20 cellular contexts compared by ENCODE assay signal in genomic region chr2:20567926-20568179, GRCh38.
A peak's percentile ranks its signal among the peaks of the same experiment; 100 is the strongest.
DNase-seq lines count a peak whose midpoint lies in the region; ATAC-seq and TF ChIP-seq lines count a peak whose summit lies in the region.
"Had no signal": no experiment of that assay in that cellular context is flagged by ENCODE, and none has a peak within 500 bp of the region (broad histone marks: within the 10 kb centered on the region; RNA-seq: fewer than 3 reads in every experiment).

No MANE protein-coding gene starts in this region.

- H3K9me3 ChIP-seq in CD4-positive, CD25-positive, alpha-beta regulatory T cell (ENCODE audit: control insufficient read depth in 2 of 2, low read length in 2 of 2): no peaks in the 10 kb centered on the region
- H3K9me3 ChIP-seq in esophagus squamous epithelium: no peaks in the 10 kb centered on the region
- H3K9me3 ChIP-seq in PC-3 (ENCODE audit: low read length): no peaks in the 10 kb centered on the region
- no peaks in the 10 kb centered on the region for H3K9me3 ChIP-seq in A673 (ENCODE audit: low read depth, low read length, poor library complexity, severe bottlenecking)
- H3K9me3 ChIP-seq: spleen, suprapubic skin had no signal

- no peak for DNase-seq in CD4-positive, CD25-positive, alpha-beta regulatory T cell
- DNase-seq in RWPE1 (ENCODE audit: low spot score) (no peak), esophagus squamous epithelium (lab: John Stamatoyannopoulos, UW) (no peak), progenitor cell of endocrine pancreas (ENCODE audit: low spot score, unreplicated experiment) (no peak), PC-3 (no peak), A673 (ENCODE audit: low spot score) (no peak), DMS79 (lab: John Stamatoyannopoulos, UW) (no peak)
- DNase-seq: activated CD4-positive, alpha-beta T cell treated with anti-CD3 and anti-CD28 coated beads for 4 hours; activated CD8-positive, alpha-beta memory T cell treated with anti-CD3 and anti-CD28 coated beads, Interleukin-2, amount 50 U/mL, for 4 hours; activated effector memory CD4-positive, alpha-beta T cell treated with Interleukin-2 at 50 U/mL for 16 hours; CD8-positive, alpha-beta T cell; DMS79 treated with DMSO at 0.1 percent for 48 hours; glutamatergic neuron; NCI-H1048; NCI-H2081; NK-92 treated with Interleukin-12 subunit alpha and Interleukin-12 subunit beta, amount 100 ng/mL, for 24 hours; spleen; stimulated activated CD4-positive, alpha-beta T cell treated with anti-CD3 and anti-CD28 coated beads, Interleukin-4, amount 100 ng/mL, for 4 hours had no signal

- no peak overlapping the region for H3K4me3 ChIP-seq in CD4-positive, CD25-positive, alpha-beta regulatory T cell (ENCODE audit: low read depth, low read length)
- H3K4me3 ChIP-seq in esophagus squamous epithelium (no peak overlapping the region), PC-3 (ENCODE audit: low read length) (no peak overlapping the region), A673 (ENCODE audit: low read depth, low read length, poor library complexity, severe bottlenecking) (no peak overlapping the region)
- H3K4me3 ChIP-seq: spleen, suprapubic skin had no signal

- ATAC-seq in CD4-positive, CD25-positive, alpha-beta regulatory T cell (ENCODE audit: low read depth in 2 of 2): no peak
- ATAC-seq in PC-3: no peak
- no peak for ATAC-seq in GM21825 (IDR thresholded peaks at IDR 0.05; ENCODE audit: unreplicated experiment)
- ATAC-seq: CD8-positive, alpha-beta T cell had no signal

- TF ChIP-seq CTCF in RWPE1 (conservative IDR thresholded peaks at IDR 0.05; ENCODE audit: low read depth) (no peak), esophagus squamous epithelium (IDR thresholded peaks at IDR 0.05) (no peak), progenitor cell of endocrine pancreas (IDR thresholded peaks at IDR 0.05; ENCODE audit: unreplicated experiment) (no peak), PC-3 (conservative IDR thresholded peaks at IDR 0.05; ENCODE audit: low read depth, low read length) (no peak), A673 (conservative IDR thresholded peaks at IDR 0.05; ENCODE audit: low read depth, low read length) (no peak)

- POLR2A ChIA-PET in RWPE1 (lab: Yijun Ruan, JAX; ENCODE audit: low non-redundant PET) (no interaction called here), PC-3 (lab: Charles Lee; ENCODE audit: unreplicated experiment) (no interaction called here), A673 (lab: Charles Lee; ENCODE audit: low non-redundant PET) (no interaction called here)

- H3K4me1 ChIP-seq in CD4-positive, CD25-positive, alpha-beta regulatory T cell (ENCODE audit: control insufficient read depth, insufficient read depth, low read length, poor library complexity, severe bottlenecking): no peaks in the 10 kb centered on the region
- H3K4me1 ChIP-seq in esophagus squamous epithelium: peaks cover 0 to 79% (median 30%) of the 10 kb centered on the region in 3 donors
- peaks cover 23% of the 10 kb centered on the region for H3K4me1 ChIP-seq in PC-3 (ENCODE audit: insufficient read depth, low read length)
- H3K4me1 ChIP-seq in A673 (ENCODE audit: insufficient read depth, low read length, poor library complexity, severe bottlenecking): peaks cover 6% of the 10 kb centered on the region

- H4K20me1 ChIP-seq in PC-3 (ENCODE audit: low read length): no peaks in the 10 kb centered on the region

- no peak overlapping the region for H3K4me3 Mint-ChIP-seq in CD4-positive, CD25-positive, alpha-beta regulatory T cell
- H3K4me3 Mint-ChIP-seq in progenitor cell of endocrine pancreas (ENCODE audit: low read depth): no peak overlapping the region
- H3K4me3 Mint-ChIP-seq: CD8-positive, alpha-beta T cell had no signal

- intact Hi-C loops in esophagus squamous epithelium (cut with DNase I): no loop called here
- intact Hi-C loops in PC-3 (cut with micrococcal nuclease): no loop called here
- intact Hi-C loops in A673 (cut with micrococcal nuclease; ENCODE audit: unreplicated experiment): no loop called here

- BruUV-seq in PC-3 (replicated peaks; lab: Mats Ljungman, UMichigan) (no TSS peak), A673 (replicated peaks; lab: Mats Ljungman, UMichigan) (no TSS peak)

- no CpG with 5 or more reads among the region's 2 CpGs for WGBS in esophagus squamous epithelium, 2 donors

- no peaks in the 10 kb centered on the region for H3K27me3 Mint-ChIP-seq in CD4-positive, CD25-positive, alpha-beta regulatory T cell
- H3K27me3 Mint-ChIP-seq in progenitor cell of endocrine pancreas: peaks cover 7% of the 10 kb centered on the region

- H3F3A ChIP-seq in PC-3 (ENCODE audit: low read length, unreplicated experiment): no peaks in the 10 kb centered on the region

- no peak overlapping the region for H3K4me2 ChIP-seq in PC-3 (ENCODE audit: low read length)

- H3K36me3 ChIP-seq in CD4-positive, CD25-positive, alpha-beta regulatory T cell (ENCODE audit: control insufficient read depth, insufficient read depth, low read length): no peaks in the 10 kb centered on the region
- no peaks in the 10 kb centered on the region for H3K36me3 ChIP-seq in esophagus squamous epithelium
- no peaks in the 10 kb centered on the region for H3K36me3 ChIP-seq in PC-3 (ENCODE audit: low read depth, low read length)
- no peaks in the 10 kb centered on the region for H3K36me3 ChIP-seq in A673 (ENCODE audit: insufficient read depth, low read length, poor library complexity, severe bottlenecking)
- H3K36me3 ChIP-seq: spleen, suprapubic skin had no signal

- no peaks in the 10 kb centered on the region for H3K27me3 ChIP-seq in CD4-positive, CD25-positive, alpha-beta regulatory T cell (ENCODE audit: control insufficient read depth, insufficient read depth, low read length)
- no peaks in the 10 kb centered on the region for H3K27me3 ChIP-seq in esophagus squamous epithelium
- no peaks in the 10 kb centered on the region for H3K27me3 ChIP-seq in PC-3 (ENCODE audit: low read length)
- no peaks in the 10 kb centered on the region for H3K27me3 ChIP-seq in A673 (replicated peaks; ENCODE audit: insufficient read depth, low read depth, low read length, poor library complexity)
- H3K27me3 ChIP-seq: spleen, suprapubic skin had no signal

- peaks cover 0 to 4% (median 2%) of the 10 kb centered on the region in 4 donors for H3K4me1 Mint-ChIP-seq in CD4-positive, CD25-positive, alpha-beta regulatory T cell
- peaks cover 20% of the 10 kb centered on the region for H3K4me1 Mint-ChIP-seq in progenitor cell of endocrine pancreas (ENCODE audit: low read depth)

- H3K9me2 ChIP-seq in PC-3 (replicated peaks; ENCODE audit: low read length): no peaks in the 10 kb centered on the region

- peak overlapping the region in 2 of 3 donors; percentile 52 to 90 for H3K27ac Mint-ChIP-seq in CD4-positive, CD25-positive, alpha-beta regulatory T cell
- peak overlapping the region; percentile 43 for H3K27ac Mint-ChIP-seq in progenitor cell of endocrine pancreas
- H3K27ac Mint-ChIP-seq: CD8-positive, alpha-beta T cell had no signal

- H3K9ac ChIP-seq in PC-3 (ENCODE audit: low read length): no peak overlapping the region

- no peaks in the 10 kb centered on the region for H3K79me2 ChIP-seq in PC-3 (ENCODE audit: low read length)

- H3K27ac ChIP-seq in CD4-positive, CD25-positive, alpha-beta regulatory T cell (ENCODE audit: insufficient read depth, low read length, poor library complexity, severe bottlenecking): no peak overlapping the region
- H3K27ac ChIP-seq in RWPE1 (peak overlapping the region; percentile 15; the same call in 1 of the 2 replicates), esophagus squamous epithelium (peak overlapping the region in 3 of 4 donors; percentile 45 to 85 (median 74)), PC-3 (ENCODE audit: low read length) (no peak overlapping the region), A673 (ENCODE audit: low read depth, low read length, poor library complexity, severe bottlenecking) (no peak overlapping the region)

- H3K36me3 Mint-ChIP-seq in CD4-positive, CD25-positive, alpha-beta regulatory T cell: no peaks in the 10 kb centered on the region
- H3K36me3 Mint-ChIP-seq in progenitor cell of endocrine pancreas (ENCODE audit: insufficient read depth): no peaks in the 10 kb centered on the region
- H3K36me3 Mint-ChIP-seq: CD8-positive, alpha-beta T cell had no signal

- no peaks in the 10 kb centered on the region for H3K9me3 Mint-ChIP-seq in CD4-positive, CD25-positive, alpha-beta regulatory T cell
- H3K9me3 Mint-ChIP-seq in progenitor cell of endocrine pancreas (ENCODE audit: low read depth): no peaks in the 10 kb centered on the region
- H3K9me3 Mint-ChIP-seq: CD8-positive, alpha-beta T cell had no signal

- TF ChIP-seq POLR2A in esophagus squamous epithelium (IDR thresholded peaks at IDR 0.05): no peak

- no peak overlapping the region for H2AFZ ChIP-seq in PC-3 (ENCODE audit: low read length)

- CTCF ChIA-PET in RWPE1 (lab: Yijun Ruan, JAX): no interaction called here
- CTCF ChIA-PET in PC-3 (lab: Charles Lee): no interaction called here
- CTCF ChIA-PET in A673 (lab: Charles Lee): no interaction called here

Comparison
In these comparisons a context has a peak if more than half of its experiments do, and no peak if none do; other contexts are left out.
1. H3K27ac ChIP-seq: peak in RWPE1 (single experiment) and esophagus squamous epithelium (3 of 4); none in CD4-positive, CD25-positive, alpha-beta regulatory T cell (single experiment), PC-3 (single experiment) and A673 (single experiment).